In genomic region chr17:5437721-5438317, GRCh38 we compare ENCODE assay signal across 9 cellular contexts. TPM values are rescaled to one million over a fixed set of nuclear protein-coding genes. Genes with fewer than 3 reads are reported as not detected.
DNase-seq lines count a peak whose midpoint lies in the region; ATAC-seq, FAIRE-seq and TF ChIP-seq lines count a peak whose summit lies in the region.
"Had no signal": no experiment of that assay in that cellular context is flagged by ENCODE, and none has a peak within 500 bp of the region (broad histone marks: within the 10 kb centered on the region; RNA-seq: fewer than 3 reads in every experiment).

No MANE protein-coding gene starts in this region.

- peaks cover 0 to 38% (median 16%) of the 10 kb centered on the region in 12 donors for H3K4me1 ChIP-seq in heart left ventricle
- peaks cover 14% of the 10 kb centered on the region for H3K4me1 ChIP-seq in astrocyte (ENCODE audit: insufficient read depth, low read length)
- H3K4me1 ChIP-seq in HepG2 (ENCODE audit: insufficient read depth, low read length) = peaks cover 29% of the 10 kb centered on the region
- H3K4me1 ChIP-seq in urinary bladder (ENCODE audit: insufficient read depth) = no peaks in the 10 kb centered on the region

- BruUV-seq in HepG2 (replicated peaks; lab: Mats Ljungman, UMichigan) = no TSS peak

- 57 to 63% (median 62%) methylated on average over 5 of the region's 5 CpGs for WGBS in heart left ventricle, 4 donors
- WGBS in HepG2 (ENCODE audit: low lambda C conversion rate) = 12% methylated on average over 5 of the region's 5 CpGs
- 64% methylated on average over 5 of the region's 5 CpGs for WGBS in urinary bladder

- H3K27me3 Mint-ChIP-seq in astrocyte (ENCODE audit: low read depth, unreplicated experiment) = no peaks in the 10 kb centered on the region

- TF ChIP-seq EP300 in HepG2 (IDR thresholded peaks at IDR 0.05; ENCODE audit: low read depth in 2 of 2, low read length in 2 of 2) = no peak
- no peak for TF ChIP-seq EP300 in HepG2 (CRISPR knock-in tag; IDR thresholded peaks at IDR 0.05; ENCODE audit: borderline replicate concordance)

- H3K27me3 ChIP-seq in heart left ventricle = no peaks in the 10 kb centered on the region
- no peaks in the 10 kb centered on the region for H3K27me3 ChIP-seq in astrocyte (ENCODE audit: insufficient read depth, low read length)
- H3K27me3 ChIP-seq in HepG2 (ENCODE audit: control insufficient read depth in 1 of 2, insufficient read depth in 2 of 2, low read length in 2 of 2) = no peaks in the 10 kb centered on the region; a peak in 1 of 5 replicates

- H3K79me2 ChIP-seq in astrocyte (ENCODE audit: insufficient read depth, low read length) = peaks cover 48% of the 10 kb centered on the region
- H3K79me2 ChIP-seq in HepG2 (ENCODE audit: insufficient read depth, low read length) = peaks cover 42% of the 10 kb centered on the region

- H3K9me3 Mint-ChIP-seq in astrocyte (ENCODE audit: unreplicated experiment) = no peaks in the 10 kb centered on the region

- POLR2A ChIA-PET in HepG2 (lab: Yijun Ruan, JAX) = interaction anchor here (1.7 kb wide), 1 partner anchor 27 kb away, joined by 15 read pairs; no protein-coding TSS in a partner anchor

- TF ChIP-seq RAD21 in HepG2 (CRISPR knock-in tag; IDR thresholded peaks at IDR 0.05) = no peak

- peaks cover 36% of the 10 kb centered on the region for H4K20me1 ChIP-seq in astrocyte (ENCODE audit: insufficient read depth, low read length)
- H4K20me1 ChIP-seq in HepG2 (ENCODE audit: insufficient read depth, low read length) = peaks cover 3% of the 10 kb centered on the region; the same call in 1 of the 2 replicates

- H3K4me3 ChIP-seq in heart left ventricle (peak overlapping the region in 10 of 12 donors; percentile 60 to 95 (median 82)), astrocyte (ENCODE audit: insufficient read depth, low read depth, low read length) (peak overlapping the region; percentile 99), HepG2 (replicated peaks in 1 of 3; ENCODE audit: insufficient read depth in 1 of 3, low read depth in 2 of 3, low read length in 3 of 3) (peak overlapping the region; percentile 74 to 90 (median 84)), urinary bladder (ENCODE audit: low read depth, low read length) (peak overlapping the region; percentile 99)

- peak overlapping the region in 4 of 12 donors; percentile 74 to 86 (median 81) for H3K27ac ChIP-seq in heart left ventricle
- H3K27ac ChIP-seq in astrocyte (ENCODE audit: low read depth, low read length) = peak overlapping the region; percentile 72
- H3K27ac ChIP-seq in HepG2 (ENCODE audit: extremely low read length, insufficient read depth, low read length) = peak overlapping the region; percentile 84
- H3K27ac ChIP-seq in urinary bladder (ENCODE audit: low read depth) = no peak overlapping the region

- peak overlapping the region; percentile 89 for H3K4me3 Mint-ChIP-seq in astrocyte (ENCODE audit: unreplicated experiment)

- H3K4me1 Mint-ChIP-seq in astrocyte (ENCODE audit: low read depth, unreplicated experiment) = peaks cover 14% of the 10 kb centered on the region

- no peak for TF ChIP-seq CTCF in heart left ventricle (IDR thresholded peaks at IDR 0.05)
- TF ChIP-seq CTCF in astrocyte (IDR thresholded peaks at IDR 0.05; ENCODE audit: insufficient read depth, low read depth, low read length) = no peak
- no peak for TF ChIP-seq CTCF in HepG2 (CRISPR knock-in tag; IDR thresholded peaks at IDR 0.05)

- DNase-seq in heart left ventricle (no peak), cardiac septum (ENCODE audit: low spot score) (no peak), astrocyte (ENCODE audit: low read depth) (peak; percentile 35), HepG2 (ENCODE audit: low spot score) (no peak), DMS53 (lab: John Stamatoyannopoulos, UW) (no peak), NCI-H187 treated with DMSO at 0.1 percent for 48 hours (lab: John Stamatoyannopoulos, UW) (no peak)
- DNase-seq: T-helper 9 cell had no signal

- H3K36me3 Mint-ChIP-seq in astrocyte (ENCODE audit: low read depth, unreplicated experiment) = peaks cover 18% of the 10 kb centered on the region

- peak overlapping the region; percentile 99 for H3K4me2 ChIP-seq in astrocyte (ENCODE audit: low read length)
- peak overlapping the region; percentile 72 for H3K4me2 ChIP-seq in HepG2 (ENCODE audit: low read depth, low read length)

- ATAC-seq in heart left ventricle (no peak), HepG2 (no peak), HG03108 (IDR thresholded peaks at IDR 0.05; ENCODE audit: unreplicated experiment) (no peak)

- H3K9me3 ChIP-seq in heart left ventricle = no peaks in the 10 kb centered on the region
- no peaks in the 10 kb centered on the region for H3K9me3 ChIP-seq in astrocyte (ENCODE audit: insufficient read depth, low read depth, low read length)
- H3K9me3 ChIP-seq in HepG2 (ENCODE audit: low read length) = no peaks in the 10 kb centered on the region

- H3K27ac Mint-ChIP-seq in astrocyte (ENCODE audit: unreplicated experiment) = peak overlapping the region; percentile 92

- H3K36me3 ChIP-seq in heart left ventricle = peaks cover 3 to 63% (median 49%) of the 10 kb centered on the region in 9 donors
- H3K36me3 ChIP-seq in astrocyte (ENCODE audit: insufficient read depth, low read length) = peaks cover 38% of the 10 kb centered on the region
- H3K36me3 ChIP-seq in HepG2 (replicated peaks in 1 of 2; ENCODE audit: control insufficient read depth in 1 of 2, insufficient read depth in 2 of 2, low read length in 2 of 2) = peaks cover 22 to 40% of the 10 kb centered on the region in 2 experiments
- no peaks in the 10 kb centered on the region for H3K36me3 ChIP-seq in urinary bladder (ENCODE audit: insufficient read depth)

- CTCF ChIA-PET in HepG2 (lab: Yijun Ruan, JAX; ENCODE audit: low intra/inter-chr PET ratio, low total read pairs) = interaction anchor here (1.2 kb wide), 1 partner anchor 18 kb away, joined by 3 read pairs; the partner anchor contains the start of gene NUP88

- H2AFZ ChIP-seq in astrocyte (ENCODE audit: low read depth, low read length) (no peak overlapping the region), HepG2 (ENCODE audit: low read length) (no peak overlapping the region)

- in situ Hi-C loops in HepG2 (cut with HindIII; ENCODE audit: extremely low pct_ligation_motif_present, low pct_unique_long_range_greater_than_20kb) = no loop called here

- H3K9ac ChIP-seq in astrocyte (ENCODE audit: low read length) = peak overlapping the region; percentile 95
- H3K9ac ChIP-seq in HepG2 (ENCODE audit: insufficient read depth, low read depth, low read length) = peak overlapping the region; percentile 94

- intact Hi-C loops in heart left ventricle (cut with DNase I) (loop anchor here in 1 of 10 donors (2.0 kb wide), 1 partner anchor 17 kb away; the partner anchor contains the start of gene RPAIN), cardiac septum (cut with DNase I) (loop anchor here (10.0 kb wide), 1 partner anchor 193 kb away; no protein-coding TSS in a partner anchor), HepG2 (cut with micrococcal nuclease; ENCODE audit: unreplicated experiment) (loop anchor here (2.0 kb wide), 1 partner anchor 27 kb away; no protein-coding TSS in a partner anchor)

- FAIRE-seq in astrocyte (lab: Jason Lieb, UNC) = no peak
- no peak for FAIRE-seq in HepG2 (lab: Jason Lieb, UNC)

- TF ChIP-seq POLR2A in heart left ventricle (IDR thresholded peaks at IDR 0.05) = no peak
- TF ChIP-seq POLR2A in HepG2 (IDR thresholded peaks at IDR 0.05; ENCODE audit: insufficient read depth in 1 of 2, low read depth in 2 of 2, low read length in 2 of 2) = no peak

RNA-seq across cellular contexts. Expression of gene C1QBP, which starts 1.1 kb away (rescaled TPM):
- 100 to 1,000 TPM; 108 to 159 (median 121) TPM for total RNA-seq in heart left ventricle
- polyA plus RNA-seq in heart left ventricle = 100 to 1,000 TPM; 150 to 173 TPM
- total RNA-seq in cardiac septum = 101 TPM
- 147 and 162 TPM in 2 replicates for total RNA-seq in astrocyte
- total RNA-seq in HepG2 (2016; rRNA removed; fragmentation: Illumina TruSeq; extraction: Trizol) = 631 and 680 TPM in 2 replicates
- 223 and 253 TPM in 2 replicates for total RNA-seq in HepG2 (2016; cell fraction: cytosol; rRNA removed; fragmentation: Illumina TruSeq; extraction: Trizol; ENCODE audit: low read depth)
- total RNA-seq in HepG2 (2016; cell fraction: insoluble cytoplasmic fraction; rRNA removed; fragmentation: Illumina TruSeq; extraction: Trizol) = 605 and 675 TPM in 2 replicates
- 338 and 363 TPM in 2 replicates for total RNA-seq in HepG2 (2016; cell fraction: membrane; rRNA removed; fragmentation: Illumina TruSeq; extraction: Trizol)
- 227 and 273 TPM in 2 replicates for total RNA-seq in HepG2 (2016; cell fraction: nucleus; rRNA removed; fragmentation: Illumina TruSeq; extraction: Trizol)
- 143 and 219 TPM in 2 replicates for polyA plus RNA-seq in HepG2 (2011; rRNA removed)
- 153 and 205 TPM in 2 replicates for polyA plus RNA-seq in HepG2 (2011; cell fraction: cytosol; rRNA removed)
- 59.5 and 75.2 TPM in 2 replicates for polyA plus RNA-seq in HepG2 (2011; cell fraction: nucleus; rRNA removed)
- 262 and 271 TPM in 2 replicates for polyA plus RNA-seq in HepG2 (2012)
- 208 and 216 TPM in 2 replicates for polyA plus RNA-seq in HepG2 (2016; cell fraction: cytosol; fragmentation: Illumina TruSeq; extraction: Trizol; ENCODE audit: low read depth)
- 559 and 587 TPM in 2 replicates for polyA plus RNA-seq in HepG2 (2016; cell fraction: insoluble cytoplasmic fraction; fragmentation: Illumina TruSeq; extraction: Trizol; ENCODE audit: low read depth)
- polyA plus RNA-seq in HepG2 (2016; cell fraction: membrane; fragmentation: Illumina TruSeq; extraction: Trizol; ENCODE audit: low read depth) = 287 and 298 TPM in 2 replicates
- 354 and 385 TPM in 2 replicates for polyA plus RNA-seq in HepG2 (2016; cell fraction: nucleus; fragmentation: Illumina TruSeq; extraction: Trizol; ENCODE audit: insufficient read depth, low read depth)
- polyA minus RNA-seq in HepG2 (2011; rRNA and poly(A)+ RNA removed; ENCODE audit: low replicate concordance) = 48.7 and 110 TPM in 2 replicates
- 109 and 144 TPM in 2 replicates for polyA minus RNA-seq in HepG2 (2011; cell fraction: cytosol; rRNA and poly(A)+ RNA removed)
- 43.8 and 49.1 TPM in 2 replicates for polyA minus RNA-seq in HepG2 (2011; cell fraction: nucleus; rRNA and poly(A)+ RNA removed)
- 94.9 TPM for total RNA-seq in urinary bladder
- polyA plus RNA-seq in urinary bladder = 108 TPM

RNA-seq across cellular contexts. Expression of gene RPAIN, which starts 17.8 kb away (rescaled TPM):
- total RNA-seq in heart left ventricle (10 to 100 TPM; 23.5 to 46.2 (median 29.0) TPM), cardiac septum (30.0 TPM), astrocyte (35.7 and 46.5 TPM in 2 replicates), HepG2 (2016; rRNA removed; fragmentation: Illumina TruSeq; extraction: Trizol) (54.7 and 58.5 TPM in 2 replicates), urinary bladder (31.5 TPM)
- polyA plus RNA-seq in heart left ventricle (10 to 100 TPM; 40.4 to 41.7 TPM), HepG2 (2011; rRNA removed) (36.3 and 42.1 TPM in 2 replicates), urinary bladder (29.7 TPM)
- total RNA-seq in HepG2 (2016; cell fraction: cytosol; rRNA removed; fragmentation: Illumina TruSeq; extraction: Trizol; ENCODE audit: low read depth) = 16.2 and 18.9 TPM in 2 replicates
- total RNA-seq in HepG2 (2016; cell fraction: insoluble cytoplasmic fraction; rRNA removed; fragmentation: Illumina TruSeq; extraction: Trizol) = 54.9 and 62.0 TPM in 2 replicates
- total RNA-seq in HepG2 (2016; cell fraction: membrane; rRNA removed; fragmentation: Illumina TruSeq; extraction: Trizol) = 22.7 and 27.6 TPM in 2 replicates
- total RNA-seq in HepG2 (2016; cell fraction: nucleus; rRNA removed; fragmentation: Illumina TruSeq; extraction: Trizol) = 50.9 and 60.8 TPM in 2 replicates
- polyA plus RNA-seq in HepG2 (2011; cell fraction: cytosol; rRNA removed) = 26.3 and 28.2 TPM in 2 replicates
- polyA plus RNA-seq in HepG2 (2011; cell fraction: nucleus; rRNA removed) = 40.9 and 53.2 TPM in 2 replicates
- 28.1 and 30.8 TPM in 2 replicates for polyA plus RNA-seq in HepG2 (2012)
- polyA plus RNA-seq in HepG2 (2016; cell fraction: cytosol; fragmentation: Illumina TruSeq; extraction: Trizol; ENCODE audit: low read depth) = 10.1 TPM in 2 replicates
- polyA plus RNA-seq in HepG2 (2016; cell fraction: insoluble cytoplasmic fraction; fragmentation: Illumina TruSeq; extraction: Trizol; ENCODE audit: low read depth) = 44.0 and 48.5 TPM in 2 replicates
- 14.2 and 15.2 TPM in 2 replicates for polyA plus RNA-seq in HepG2 (2016; cell fraction: membrane; fragmentation: Illumina TruSeq; extraction: Trizol; ENCODE audit: low read depth)
- polyA plus RNA-seq in HepG2 (2016; cell fraction: nucleus; fragmentation: Illumina TruSeq; extraction: Trizol; ENCODE audit: insufficient read depth, low read depth) = 80.1 and 81.6 TPM in 2 replicates
- 19.9 and 28.3 TPM in 2 replicates for polyA minus RNA-seq in HepG2 (2011; rRNA and poly(A)+ RNA removed; ENCODE audit: low replicate concordance)
- 7.7 and 10.6 TPM in 2 replicates for polyA minus RNA-seq in HepG2 (2011; cell fraction: cytosol; rRNA and poly(A)+ RNA removed)
- 50.2 and 57.8 TPM in 2 replicates for polyA minus RNA-seq in HepG2 (2011; cell fraction: nucleus; rRNA and poly(A)+ RNA removed)

RNA-seq across cellular contexts. Expression of gene NUP88, which starts 18.4 kb away (rescaled TPM):
- total RNA-seq in heart left ventricle (10 to 100 TPM; 27.5 to 51.8 (median 35.9) TPM), cardiac septum (45.1 TPM), astrocyte (43.3 and 46.6 TPM in 2 replicates), HepG2 (2016; rRNA removed; fragmentation: Illumina TruSeq; extraction: Trizol) (130 and 170 TPM in 2 replicates), urinary bladder (70.4 TPM)
- polyA plus RNA-seq in heart left ventricle (10 to 100 TPM; 58.0 to 69.6 TPM), HepG2 (2011; rRNA removed) (39.5 and 48.2 TPM in 2 replicates), urinary bladder (43.5 TPM)
- 30.4 and 32.6 TPM in 2 replicates for total RNA-seq in HepG2 (2016; cell fraction: cytosol; rRNA removed; fragmentation: Illumina TruSeq; extraction: Trizol; ENCODE audit: low read depth)
- 132 and 163 TPM in 2 replicates for total RNA-seq in HepG2 (2016; cell fraction: insoluble cytoplasmic fraction; rRNA removed; fragmentation: Illumina TruSeq; extraction: Trizol)
- 54.6 and 60.9 TPM in 2 replicates for total RNA-seq in HepG2 (2016; cell fraction: membrane; rRNA removed; fragmentation: Illumina TruSeq; extraction: Trizol)
- 87.9 and 98.8 TPM in 2 replicates for total RNA-seq in HepG2 (2016; cell fraction: nucleus; rRNA removed; fragmentation: Illumina TruSeq; extraction: Trizol)
- polyA plus RNA-seq in HepG2 (2011; cell fraction: cytosol; rRNA removed) = 35.2 and 42.9 TPM in 2 replicates
- polyA plus RNA-seq in HepG2 (2011; cell fraction: nucleus; rRNA removed) = 42.5 and 45.9 TPM in 2 replicates
- polyA plus RNA-seq in HepG2 (2012) = 39.2 and 40.9 TPM in 2 replicates
- polyA plus RNA-seq in HepG2 (2016; cell fraction: cytosol; fragmentation: Illumina TruSeq; extraction: Trizol; ENCODE audit: low read depth) = 17.3 and 19.0 TPM in 2 replicates
- 131 and 155 TPM in 2 replicates for polyA plus RNA-seq in HepG2 (2016; cell fraction: insoluble cytoplasmic fraction; fragmentation: Illumina TruSeq; extraction: Trizol; ENCODE audit: low read depth)
- polyA plus RNA-seq in HepG2 (2016; cell fraction: membrane; fragmentation: Illumina TruSeq; extraction: Trizol; ENCODE audit: low read depth) = 25.3 and 31.8 TPM in 2 replicates
- polyA plus RNA-seq in HepG2 (2016; cell fraction: nucleus; fragmentation: Illumina TruSeq; extraction: Trizol; ENCODE audit: insufficient read depth, low read depth) = 71.1 and 89.9 TPM in 2 replicates
- 74.6 and 180 TPM in 2 replicates for polyA minus RNA-seq in HepG2 (2011; rRNA and poly(A)+ RNA removed; ENCODE audit: low replicate concordance)
- polyA minus RNA-seq in HepG2 (2011; cell fraction: cytosol; rRNA and poly(A)+ RNA removed) = 43.0 and 46.7 TPM in 2 replicates
- 105 and 113 TPM in 2 replicates for polyA minus RNA-seq in HepG2 (2011; cell fraction: nucleus; rRNA and poly(A)+ RNA removed)

RNA-seq across cellular contexts. Expression of gene DHX33, which starts 31.0 kb away (rescaled TPM):
- total RNA-seq in heart left ventricle (1 to 10 TPM; 4.7 to 8.6 (median 7.5) TPM), cardiac septum (6.3 TPM), astrocyte (17.7 and 19.1 TPM in 2 replicates), HepG2 (2016; rRNA removed; fragmentation: Illumina TruSeq; extraction: Trizol) (20.1 and 34.8 TPM in 2 replicates), urinary bladder (9.1 TPM)
- polyA plus RNA-seq in heart left ventricle (1 to 10 TPM; 2.1 to 5.6 TPM), HepG2 (2011; rRNA removed) (15.5 and 18.4 TPM in 2 replicates), urinary bladder (8.3 TPM)
- total RNA-seq in HepG2 (2016; cell fraction: cytosol; rRNA removed; fragmentation: Illumina TruSeq; extraction: Trizol; ENCODE audit: low read depth) = 12.8 and 14.6 TPM in 2 replicates
- total RNA-seq in HepG2 (2016; cell fraction: insoluble cytoplasmic fraction; rRNA removed; fragmentation: Illumina TruSeq; extraction: Trizol) = 20.9 and 31.1 TPM in 2 replicates
- 16.8 and 16.9 TPM in 2 replicates for total RNA-seq in HepG2 (2016; cell fraction: membrane; rRNA removed; fragmentation: Illumina TruSeq; extraction: Trizol)
- 20.4 and 22.7 TPM in 2 replicates for total RNA-seq in HepG2 (2016; cell fraction: nucleus; rRNA removed; fragmentation: Illumina TruSeq; extraction: Trizol)
- 11.2 and 12.3 TPM in 2 replicates for polyA plus RNA-seq in HepG2 (2011; cell fraction: cytosol; rRNA removed)
- polyA plus RNA-seq in HepG2 (2011; cell fraction: nucleus; rRNA removed) = 20.2 and 22.4 TPM in 2 replicates
- 15.6 and 16.6 TPM in 2 replicates for polyA plus RNA-seq in HepG2 (2012)
- 1.8 TPM in 2 replicates for polyA plus RNA-seq in HepG2 (2016; cell fraction: cytosol; fragmentation: Illumina TruSeq; extraction: Trizol; ENCODE audit: low read depth)
- 29.3 and 33.3 TPM in 2 replicates for polyA plus RNA-seq in HepG2 (2016; cell fraction: insoluble cytoplasmic fraction; fragmentation: Illumina TruSeq; extraction: Trizol; ENCODE audit: low read depth)
- polyA plus RNA-seq in HepG2 (2016; cell fraction: membrane; fragmentation: Illumina TruSeq; extraction: Trizol; ENCODE audit: low read depth) = 7.2 TPM in 2 replicates
- polyA plus RNA-seq in HepG2 (2016; cell fraction: nucleus; fragmentation: Illumina TruSeq; extraction: Trizol; ENCODE audit: insufficient read depth, low read depth) = 46.3 and 53.5 TPM in 2 replicates
- polyA minus RNA-seq in HepG2 (2011; rRNA and poly(A)+ RNA removed; ENCODE audit: low replicate concordance) = 44.5 and 49.7 TPM in 2 replicates
- polyA minus RNA-seq in HepG2 (2011; cell fraction: cytosol; rRNA and poly(A)+ RNA removed) = 17.9 and 18.8 TPM in 2 replicates
- 14.9 and 15.3 TPM in 2 replicates for polyA minus RNA-seq in HepG2 (2011; cell fraction: nucleus; rRNA and poly(A)+ RNA removed)

RNA-seq across cellular contexts. Expression of gene DERL2, which starts 48.2 kb away (rescaled TPM):
- total RNA-seq in heart left ventricle (10 to 100 TPM; 21.8 to 42.9 (median 29.5) TPM), cardiac septum (32.8 TPM), astrocyte (90.1 and 99.6 TPM in 2 replicates), HepG2 (2016; rRNA removed; fragmentation: Illumina TruSeq; extraction: Trizol) (41.4 and 59.3 TPM in 2 replicates), urinary bladder (41.6 TPM)
- polyA plus RNA-seq in heart left ventricle (10 to 100 TPM; 36.4 to 48.1 TPM), HepG2 (2011; rRNA removed) (59.0 and 65.2 TPM in 2 replicates), urinary bladder (34.0 TPM)
- 25.6 and 28.7 TPM in 2 replicates for total RNA-seq in HepG2 (2016; cell fraction: cytosol; rRNA removed; fragmentation: Illumina TruSeq; extraction: Trizol; ENCODE audit: low read depth)
- total RNA-seq in HepG2 (2016; cell fraction: insoluble cytoplasmic fraction; rRNA removed; fragmentation: Illumina TruSeq; extraction: Trizol) = 38.6 and 66.1 TPM in 2 replicates
- total RNA-seq in HepG2 (2016; cell fraction: membrane; rRNA removed; fragmentation: Illumina TruSeq; extraction: Trizol) = 33.6 and 39.9 TPM in 2 replicates
- 60.7 and 77.4 TPM in 2 replicates for total RNA-seq in HepG2 (2016; cell fraction: nucleus; rRNA removed; fragmentation: Illumina TruSeq; extraction: Trizol)
- 34.0 and 50.7 TPM in 2 replicates for polyA plus RNA-seq in HepG2 (2011; cell fraction: cytosol; rRNA removed)
- polyA plus RNA-seq in HepG2 (2011; cell fraction: nucleus; rRNA removed) = 63.2 and 65.1 TPM in 2 replicates
- 36.4 and 42.5 TPM in 2 replicates for polyA plus RNA-seq in HepG2 (2012)
- polyA plus RNA-seq in HepG2 (2016; cell fraction: cytosol; fragmentation: Illumina TruSeq; extraction: Trizol; ENCODE audit: low read depth) = 37.6 and 45.6 TPM in 2 replicates
- polyA plus RNA-seq in HepG2 (2016; cell fraction: insoluble cytoplasmic fraction; fragmentation: Illumina TruSeq; extraction: Trizol; ENCODE audit: low read depth) = 43.9 and 63.4 TPM in 2 replicates
- 36.3 and 44.4 TPM in 2 replicates for polyA plus RNA-seq in HepG2 (2016; cell fraction: membrane; fragmentation: Illumina TruSeq; extraction: Trizol; ENCODE audit: low read depth)
- polyA plus RNA-seq in HepG2 (2016; cell fraction: nucleus; fragmentation: Illumina TruSeq; extraction: Trizol; ENCODE audit: insufficient read depth, low read depth) = 159 and 169 TPM in 2 replicates
- polyA minus RNA-seq in HepG2 (2011; rRNA and poly(A)+ RNA removed; ENCODE audit: low replicate concordance) = 21.7 and 35.4 TPM in 2 replicates
- 22.2 and 22.9 TPM in 2 replicates for polyA minus RNA-seq in HepG2 (2011; cell fraction: cytosol; rRNA and poly(A)+ RNA removed)
- polyA minus RNA-seq in HepG2 (2011; cell fraction: nucleus; rRNA and poly(A)+ RNA removed) = 54.3 and 57.7 TPM in 2 replicates
